In the genomic region with DNA sequence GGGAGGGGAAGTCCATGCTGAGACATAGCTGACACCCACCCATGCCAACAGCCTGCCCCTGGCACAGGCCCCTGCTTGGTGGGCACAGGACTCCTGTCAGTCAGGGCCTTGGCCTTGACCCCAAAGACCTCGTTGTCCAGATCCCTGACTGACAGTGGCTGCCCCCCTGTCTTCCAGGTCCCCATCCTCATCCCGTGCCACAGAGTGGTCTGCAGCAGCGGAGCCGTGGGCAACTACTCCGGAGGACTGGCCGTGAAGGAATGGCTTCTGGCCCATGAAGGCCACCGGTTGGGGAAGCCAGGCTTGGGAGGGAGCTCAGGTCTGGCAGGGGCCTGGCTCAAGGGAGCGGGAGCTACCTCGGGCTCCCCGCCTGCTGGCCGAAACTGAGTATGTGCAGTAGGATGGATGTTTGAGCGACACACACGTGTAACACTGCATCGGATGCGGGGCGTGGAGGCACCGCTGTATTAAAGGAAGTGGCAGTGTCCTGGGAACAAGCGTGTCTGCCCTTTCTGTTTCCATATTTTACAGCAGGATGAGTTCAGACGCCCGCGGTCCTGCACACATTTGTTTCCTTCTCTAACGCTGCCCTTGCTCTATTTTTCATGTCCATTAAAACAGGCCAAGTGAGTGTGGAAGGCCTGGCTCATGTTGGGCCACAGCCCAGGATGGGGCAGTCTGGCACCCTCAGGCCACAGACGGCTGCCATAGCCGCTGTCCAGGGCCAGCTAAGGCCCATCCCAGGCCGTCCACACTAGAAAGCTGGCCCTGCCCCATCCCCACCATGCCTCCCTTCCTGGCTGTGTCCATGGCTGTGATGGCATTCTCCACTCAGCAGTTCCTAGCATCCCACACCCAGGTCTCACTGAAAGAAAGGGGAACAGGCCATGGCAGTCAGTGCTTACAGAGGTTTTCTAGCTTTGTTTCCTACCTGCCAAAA, we compare ENCODE assay signal across 1 cellular context.
TF ChIP-seq lines count a peak whose summit lies in the region.

No MANE protein-coding gene starts in this region.

TF ChIP-seq in H1, 55 proteins besides CTCF, POLR2A, EP300 and RAD21:
- no peak for TF ChIP-seq NANOG (IDR thresholded peaks at IDR 0.05; ENCODE audit: insufficient read depth, low read depth, low read length, poor library complexity, severe bottlenecking)
- TF ChIP-seq, protein P1, sequence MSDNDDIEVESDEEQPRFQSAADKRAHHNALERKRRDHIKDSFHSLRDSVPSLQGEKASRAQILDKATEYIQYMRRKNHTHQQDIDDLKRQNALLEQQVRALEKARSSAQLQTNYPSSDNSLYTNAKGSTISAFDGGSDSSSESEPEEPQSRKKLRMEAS (IDR thresholded peaks at IDR 0.05), result no peak
